20 cellular contexts compared by ENCODE assay signal in the genomic region with DNA sequence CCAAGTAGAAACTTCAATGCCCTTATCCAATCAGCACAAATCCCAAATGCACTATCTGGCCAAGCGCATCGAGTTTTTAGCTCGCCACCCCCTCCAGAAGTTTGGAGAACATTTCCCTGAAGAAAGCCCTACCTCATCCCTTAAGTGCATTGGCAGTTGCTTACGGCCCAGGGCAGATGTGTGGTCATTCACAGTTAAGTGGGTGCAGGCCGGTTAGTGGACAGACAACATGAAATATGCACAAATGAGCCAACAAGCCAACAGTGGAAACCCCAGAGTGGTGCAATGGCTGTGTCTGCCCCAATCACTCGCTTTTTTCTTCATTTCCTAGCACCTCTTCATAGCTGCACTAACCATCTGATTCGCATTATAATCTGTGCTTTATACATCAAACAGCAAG.
A peak's percentile ranks its signal among the peaks of the same experiment; 100 is the strongest.
DNase-seq lines count a peak whose midpoint lies in the region; ATAC-seq and TF ChIP-seq lines count a peak whose summit lies in the region.
"Had no signal": no experiment of that assay in that cellular context is flagged by ENCODE, and none has a peak within 500 bp of the region (broad histone marks: within the 10 kb centered on the region; RNA-seq: fewer than 3 reads in every experiment).

No MANE protein-coding gene starts in this region.

- TF ChIP-seq CTCF in right atrium auricular region (IDR thresholded peaks at IDR 0.05) (no peak), osteocyte (IDR thresholded peaks at IDR 0.05) (no peak), glutamatergic neuron (IDR thresholded peaks at IDR 0.05; ENCODE audit: partially characterized antibody, unreplicated experiment) (no peak)

- H3K36me3 Mint-ChIP-seq in osteocyte (ENCODE audit: unreplicated experiment) = no peaks in the 10 kb centered on the region
- H3K36me3 Mint-ChIP-seq in glutamatergic neuron (ENCODE audit: unreplicated experiment) = no peaks in the 10 kb centered on the region
- H3K36me3 Mint-ChIP-seq: CD14-positive monocyte had no signal

- no peak overlapping the region for H2AFZ ChIP-seq in Karpas-422 (ENCODE audit: low read length)

- H3K27me3 ChIP-seq in right atrium auricular region (no peaks in the 10 kb centered on the region), Karpas-422 (ENCODE audit: low read length) (no peaks in the 10 kb centered on the region)

- ATAC-seq in Right ventricle myocardium inferior (peak; percentile 37), sciatic nerve (peak; percentile 76)
- ATAC-seq: HCT116 had no signal

- H3K4me3 ChIP-seq in right atrium auricular region (no peak overlapping the region), Karpas-422 (ENCODE audit: low read length) (no peak overlapping the region)
- H3K4me3 ChIP-seq: SK-N-MC had no signal

- H3K9me3 ChIP-seq in right atrium auricular region (no peaks in the 10 kb centered on the region), Karpas-422 (ENCODE audit: low read length) (no peaks in the 10 kb centered on the region)

- H3K27ac Mint-ChIP-seq in osteocyte (ENCODE audit: unreplicated experiment) (no peak overlapping the region), glutamatergic neuron (ENCODE audit: unreplicated experiment) (no peak overlapping the region)
- H3K27ac Mint-ChIP-seq: CD14-positive monocyte had no signal

- H3K9me3 Mint-ChIP-seq in osteocyte (ENCODE audit: unreplicated experiment) (no peaks in the 10 kb centered on the region), glutamatergic neuron (ENCODE audit: unreplicated experiment) (peaks cover 8% of the 10 kb centered on the region)

- H3K4me1 ChIP-seq in right atrium auricular region (no peaks in the 10 kb centered on the region), Karpas-422 (ENCODE audit: low read length) (no peaks in the 10 kb centered on the region)

- H3K27ac ChIP-seq in right atrium auricular region = no peak overlapping the region
- no peak overlapping the region for H3K27ac ChIP-seq in Karpas-422 (ENCODE audit: low read length)
- H3K27ac ChIP-seq: HL-60, SK-N-MC had no signal

- H3K79me2 ChIP-seq in Karpas-422 (ENCODE audit: low read length) = no peaks in the 10 kb centered on the region

- no peak overlapping the region for H3K9ac ChIP-seq in Karpas-422 (ENCODE audit: low read length)

- H3K36me3 ChIP-seq in right atrium auricular region (no peaks in the 10 kb centered on the region), Karpas-422 (ENCODE audit: insufficient read depth, low read length) (no peaks in the 10 kb centered on the region)

- no peaks in the 10 kb centered on the region for H4K20me1 ChIP-seq in Karpas-422 (ENCODE audit: insufficient read depth, low read depth, low read length)

- H3K4me1 Mint-ChIP-seq in osteocyte (ENCODE audit: unreplicated experiment) (no peaks in the 10 kb centered on the region), glutamatergic neuron (ENCODE audit: low read depth, unreplicated experiment) (peaks cover 5% of the 10 kb centered on the region)

- H3K4me2 ChIP-seq in Karpas-422 (ENCODE audit: low read depth, low read length, poor library complexity, severe bottlenecking) = no peak overlapping the region

- H3K4me3 Mint-ChIP-seq in osteocyte (ENCODE audit: unreplicated experiment) (no peak overlapping the region), glutamatergic neuron (ENCODE audit: unreplicated experiment) (no peak overlapping the region)
- H3K4me3 Mint-ChIP-seq: CD14-positive monocyte had no signal

- intact Hi-C loops in Right ventricle myocardium inferior (cut with DNase I) = no loop called here
- intact Hi-C loops in sciatic nerve (cut with DNase I) = no loop called here

- peaks cover 4% of the 10 kb centered on the region for H3K27me3 Mint-ChIP-seq in osteocyte (ENCODE audit: unreplicated experiment)
- H3K27me3 Mint-ChIP-seq in glutamatergic neuron (ENCODE audit: unreplicated experiment) = peaks cover 3% of the 10 kb centered on the region

- no peaks in the 10 kb centered on the region for H3K9me2 ChIP-seq in Karpas-422 (replicated peaks; ENCODE audit: insufficient read depth, low read length)

- no peak for DNase-seq in Right ventricle myocardium inferior (ENCODE audit: missing footprints)
- no peak for DNase-seq in right atrium auricular region (ENCODE audit: low spot score)
- DNase-seq in fibroblast of peridontal ligament (ENCODE audit: extremely low read depth) = peak; percentile 48
- DNase-seq in sciatic nerve (ENCODE audit: low spot score) = no peak
- DNase-seq in Karpas-422 = no peak
- DNase-seq in osteocyte (ENCODE audit: extremely low spot score, unreplicated experiment) = no peak
- DNase-seq in glutamatergic neuron = no peak
- DNase-seq in RKO (ENCODE audit: low spot score) = no peak
- DNase-seq: COR-L47, DMS153, KBM-7, NCI-H1092, NCI-H1694, NCI-H2107, NCI-H226, NCI-H526 had no signal
